33 cellular contexts compared by ENCODE assay signal in the genomic region with DNA sequence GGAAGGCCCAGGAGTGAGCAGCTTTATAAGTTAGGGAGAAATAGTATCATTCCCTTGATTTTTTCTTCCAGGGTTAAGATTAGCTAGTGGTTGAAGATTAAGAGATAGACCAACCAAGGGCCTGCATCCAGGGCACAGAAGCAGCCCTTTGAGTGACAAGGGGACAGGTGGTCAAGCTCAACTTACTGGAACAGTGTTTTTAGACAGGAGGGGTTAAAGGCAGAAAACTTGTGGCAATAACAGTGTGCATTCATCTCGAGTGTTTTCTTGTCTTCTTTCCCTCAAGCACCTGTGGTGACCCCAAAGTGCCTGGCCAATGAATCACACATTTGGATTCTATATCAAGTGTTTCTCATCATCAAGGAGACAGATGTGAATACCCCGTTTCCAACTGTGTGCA.
"Had no signal": no experiment of that assay in that cellular context is flagged by ENCODE, and none has a peak within 500 bp of the region (broad histone marks: within the 10 kb centered on the region; RNA-seq: fewer than 3 reads in every experiment).

No MANE protein-coding gene starts in this region.

- H3K4me3 ChIP-seq: PC-9 had no signal

- H3K9me3 Mint-ChIP-seq: activated CD4-positive, alpha-beta T cell treated with anti-CD3 and anti-CD28 coated beads, Interleukin-2, amount 10 ng/mL, durations not matched to agents 24 days and 14 days; activated T-helper 17 cell treated with anti-CD3 and anti-CD28 coated beads, Interleukin-2, amount 50 U/mL, for 72 hours had no signal

- H2AFZ ChIP-seq: PC-9 had no signal

- H3K4me3 Mint-ChIP-seq: activated CD4-positive, alpha-beta T cell treated with anti-CD3 and anti-CD28 coated beads, Interleukin-2, amount 10 ng/mL, durations not matched to agents 24 days and 14 days; activated CD8-positive, alpha-beta T cell treated with anti-CD3 and anti-CD28 coated beads for 36 hours; activated naive CD8-positive, alpha-beta T cell treated with anti-CD3 and anti-CD28 coated beads for 36 hours; activated T-cell treated with anti-CD3 and anti-CD28 coated beads, Interleukin-2, amount 50 U/mL, for 72 hours; activated T-helper 17 cell treated with anti-CD3 and anti-CD28 coated beads, Interleukin-2, amount 50 U/mL, for 72 hours had no signal

- DNase-seq: activated CD4-positive, alpha-beta T cell treated with anti-CD3 and anti-CD28 coated beads, Interleukin-2, amount 10 ng/mL, durations not matched to agents 24 days and 14 days; activated CD4-positive, alpha-beta T cell treated with anti-CD3 and anti-CD28 coated beads, Interleukin-2, amount 50 U/mL, for 4 hours; activated CD8-positive, alpha-beta T cell treated with anti-CD3 and anti-CD28 coated beads for 36 hours; activated effector memory CD4-positive, alpha-beta T cell treated with anti-CD3 and anti-CD28 coated beads, Interleukin-2, amount 50 U/mL, for 16 hours; activated naive CD4-positive, alpha-beta T cell; activated naive CD4-positive, alpha-beta T cell treated with anti-CD3 and anti-CD28 coated beads, Interleukin-2, amount 50 U/mL, for 16 hours; activated naive CD8-positive, alpha-beta T cell treated with anti-CD3 and anti-CD28 coated beads for 36 hours; activated T-cell treated with anti-CD3 and anti-CD28 coated beads, Interleukin-2, amount 50 U/mL, for 1 hour; activated T-cell treated with anti-CD3 and anti-CD28 coated beads, Interleukin-2, amount 50 U/mL, for 72 hours; amniotic stem cell; aorta; brain microvascular endothelial cell; central memory CD4-positive, alpha-beta T cell; Kasumi-1; KG1; NCI-H1105; NCI-H1417 treated with DMSO at 0.1 percent for 48 hours; NCI-H187 treated with DMSO at 0.1 percent for 48 hours; NCI-H2081; NCI-H2171 treated with DMSO at 0.1 percent for 48 hours; NCI-H2227 treated with DMSO at 0.1 percent for 48 hours; NCI-H446; NCI-H510A treated with DMSO at 0.1 percent for 48 hours; NCI-H526 treated with DMSO at 0.1 percent for 48 hours; NCI-H774; PC-9; SIG-M5; SW 1271; T-helper 1 cell; T1000 had no signal

- H3K36me3 Mint-ChIP-seq: activated naive CD8-positive, alpha-beta T cell treated with anti-CD3 and anti-CD28 coated beads for 36 hours had no signal

- H3K27me3 ChIP-seq: brain microvascular endothelial cell had no signal

- H3K4me2 ChIP-seq: PC-9 had no signal

- ATAC-seq: activated CD8-positive, alpha-beta T cell treated with anti-CD3 and anti-CD28 coated beads for 36 hours; activated T-cell treated with anti-CD3 and anti-CD28 coated beads, Interleukin-2, amount 50 U/mL, for 72 hours; activated T-helper 17 cell treated with anti-CD3 and anti-CD28 coated beads, Interleukin-2, amount 50 U/mL, for 72 hours; Right ventricle myocardium inferior had no signal

- H3K27me3 Mint-ChIP-seq: activated CD4-positive, alpha-beta T cell treated with anti-CD3 and anti-CD28 coated beads, Interleukin-2, amount 10 ng/mL, durations not matched to agents 24 days and 14 days; activated CD8-positive, alpha-beta T cell treated with anti-CD3 and anti-CD28 coated beads for 36 hours; activated naive CD8-positive, alpha-beta T cell treated with anti-CD3 and anti-CD28 coated beads for 36 hours had no signal

- H3K27ac Mint-ChIP-seq: activated CD4-positive, alpha-beta T cell treated with anti-CD3 and anti-CD28 coated beads, Interleukin-2, amount 10 ng/mL, durations not matched to agents 24 days and 14 days; activated CD8-positive, alpha-beta T cell treated with anti-CD3 and anti-CD28 coated beads for 36 hours; activated naive CD8-positive, alpha-beta T cell treated with anti-CD3 and anti-CD28 coated beads for 36 hours; activated T-cell treated with anti-CD3 and anti-CD28 coated beads, Interleukin-2, amount 50 U/mL, for 72 hours; activated T-helper 17 cell treated with anti-CD3 and anti-CD28 coated beads, Interleukin-2, amount 50 U/mL, for 72 hours had no signal

- H3K36me3 ChIP-seq: brain microvascular endothelial cell had no signal

- H3K27ac ChIP-seq: brain microvascular endothelial cell, PC-9, RWPE1 had no signal

- H3K4me1 Mint-ChIP-seq: activated CD4-positive, alpha-beta T cell treated with anti-CD3 and anti-CD28 coated beads, Interleukin-2, amount 10 ng/mL, durations not matched to agents 24 days and 14 days; activated naive CD8-positive, alpha-beta T cell treated with anti-CD3 and anti-CD28 coated beads for 36 hours; activated T-helper 17 cell treated with anti-CD3 and anti-CD28 coated beads, Interleukin-2, amount 50 U/mL, for 72 hours had no signal
